In the genomic region with DNA sequence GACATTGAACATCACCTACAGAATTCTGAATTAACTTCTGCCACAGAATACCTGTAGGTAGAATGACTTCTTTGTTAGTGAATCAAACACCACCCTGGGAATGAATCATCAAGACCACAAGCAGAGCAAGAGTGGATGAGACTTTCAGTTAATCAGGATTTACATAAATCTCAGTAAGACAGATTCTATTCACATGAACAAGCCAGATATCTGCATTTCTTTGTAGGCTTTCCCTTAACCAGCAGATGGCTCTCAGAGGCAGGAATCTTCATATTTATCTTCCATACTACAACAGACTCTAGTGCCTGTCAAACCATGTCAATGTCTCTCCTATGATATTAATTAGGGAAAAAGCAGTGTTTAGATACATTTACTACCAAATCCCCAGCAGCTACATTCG, we compare ENCODE assay signal across 8 cellular contexts.
DNase-seq lines count a peak whose midpoint lies in the region; ATAC-seq lines count a peak whose summit lies in the region.

No MANE protein-coding gene starts in this region.

- no peak overlapping the region for H3K4me3 Mint-ChIP-seq in activated naive CD8-positive, alpha-beta T cell treated with anti-CD3 and anti-CD28 coated beads, Interleukin-2, amount 50 U/mL, for 24 hours
- no peak overlapping the region for H3K4me3 Mint-ChIP-seq in naive thymus-derived CD4-positive, alpha-beta T cell

- intact Hi-C loops in naive thymus-derived CD4-positive, alpha-beta T cell (cut with micrococcal nuclease): loop anchor here in 1 of 2 donors (1.0 to 2.0 kb wide), 4 partner anchors 21 to 1497 kb away; no protein-coding TSS in a partner anchor

- no peak overlapping the region for H3K27ac ChIP-seq in naive thymus-derived CD4-positive, alpha-beta T cell (ENCODE audit: low read depth, low read length)

- CTCF ChIA-PET in naive thymus-derived CD4-positive, alpha-beta T cell (lab: Charles Lee): interaction anchor here (0.6 to 2.0 kb wide), 5 partner anchors 9 to 1497 kb away, joined by 3 to 10 read pairs (median 5); no protein-coding TSS in a partner anchor

- no peak overlapping the region for H3K27ac Mint-ChIP-seq in activated naive CD8-positive, alpha-beta T cell treated with anti-CD3 and anti-CD28 coated beads, Interleukin-2, amount 50 U/mL, for 24 hours
- H3K27ac Mint-ChIP-seq in naive thymus-derived CD4-positive, alpha-beta T cell: peak overlapping the region in 8 of 9 donors; percentile 14 to 92 (median 82)

- peaks cover 4% of the 10 kb centered on the region for H3K36me3 Mint-ChIP-seq in activated naive CD8-positive, alpha-beta T cell treated with anti-CD3 and anti-CD28 coated beads, Interleukin-2, amount 50 U/mL, for 24 hours (ENCODE audit: low read depth)
- H3K36me3 Mint-ChIP-seq in naive thymus-derived CD4-positive, alpha-beta T cell: peaks cover 6 to 40% (median 14%) of the 10 kb centered on the region in 5 donors

- DNase-seq in EL (peak; percentile 61), NCI-H2081 treated with DMSO at 0.1 percent for 48 hours (lab: John Stamatoyannopoulos, UW) (no peak), NCI-H2107 (lab: John Stamatoyannopoulos, UW) (no peak)
- no peak for DNase-seq in activated naive CD8-positive, alpha-beta T cell treated with anti-CD3 and anti-CD28 coated beads, Interleukin-2, amount 50 U/mL, for 24 hours
- DNase-seq in naive thymus-derived CD4-positive, alpha-beta T cell: peak in 3 of 9 donors; percentile 17 to 23 (median 23)
- no peak for DNase-seq in stimulated activated CD4-positive, alpha-beta T cell treated with anti-CD3 and anti-CD28 coated beads, Interleukin-12 subunit alpha, Interleukin-12 subunit beta, amount 100 ng/mL, for 4 hours

- H3K9me3 Mint-ChIP-seq in activated naive CD8-positive, alpha-beta T cell treated with anti-CD3 and anti-CD28 coated beads, Interleukin-2, amount 50 U/mL, for 24 hours: no peaks in the 10 kb centered on the region
- peaks cover 0 to 5% (median 0%) of the 10 kb centered on the region in 11 donors for H3K9me3 Mint-ChIP-seq in naive thymus-derived CD4-positive, alpha-beta T cell

- H3K9me3 ChIP-seq in naive thymus-derived CD4-positive, alpha-beta T cell (ENCODE audit: control insufficient read depth in 2 of 3, low read length in 3 of 3): no peaks in the 10 kb centered on the region

- POLR2A ChIA-PET in naive thymus-derived CD4-positive, alpha-beta T cell (lab: Charles Lee): interaction anchor here (1.1 to 1.5 kb wide), 2 partner anchors 20 to 151 kb away, joined by 3 read pairs; no protein-coding TSS in a partner anchor

- H3K4me1 ChIP-seq in naive thymus-derived CD4-positive, alpha-beta T cell (ENCODE audit: control insufficient read depth in 2 of 2, insufficient read depth in 2 of 2, low read length in 2 of 2): peaks cover 6 to 7% of the 10 kb centered on the region in 2 donors

- no peaks in the 10 kb centered on the region for H3K27me3 Mint-ChIP-seq in activated naive CD8-positive, alpha-beta T cell treated with anti-CD3 and anti-CD28 coated beads, Interleukin-2, amount 50 U/mL, for 24 hours
- H3K27me3 Mint-ChIP-seq in naive thymus-derived CD4-positive, alpha-beta T cell: peaks cover 0 to 7% (median 0%) of the 10 kb centered on the region in 5 donors

- H3K27me3 ChIP-seq in naive thymus-derived CD4-positive, alpha-beta T cell (ENCODE audit: control insufficient read depth in 2 of 2, insufficient read depth in 2 of 2, low read length in 2 of 2): no peaks in the 10 kb centered on the region

- no peak overlapping the region for H3K4me3 ChIP-seq in naive thymus-derived CD4-positive, alpha-beta T cell (ENCODE audit: low read length)

- peaks cover 33% of the 10 kb centered on the region for H3K4me1 Mint-ChIP-seq in activated naive CD8-positive, alpha-beta T cell treated with anti-CD3 and anti-CD28 coated beads, Interleukin-2, amount 50 U/mL, for 24 hours
- peaks cover 8 to 55% (median 50%) of the 10 kb centered on the region in 7 donors for H3K4me1 Mint-ChIP-seq in naive thymus-derived CD4-positive, alpha-beta T cell

- ATAC-seq in GM19351 (IDR thresholded peaks at IDR 0.05; ENCODE audit: unreplicated experiment) (peak; percentile 86), HG03432 (IDR thresholded peaks at IDR 0.05; ENCODE audit: unreplicated experiment) (peak; percentile 97)
- ATAC-seq in activated naive CD8-positive, alpha-beta T cell treated with anti-CD3 and anti-CD28 coated beads, Interleukin-2, amount 50 U/mL, for 24 hours: peak; percentile 91
- peak; percentile 44 for ATAC-seq in naive thymus-derived CD4-positive, alpha-beta T cell

- H3K36me3 ChIP-seq in naive thymus-derived CD4-positive, alpha-beta T cell (ENCODE audit: control insufficient read depth in 2 of 3, insufficient read depth in 3 of 3, low read length in 3 of 3): no peaks in the 10 kb centered on the region

Comparison
In these comparisons a context has a peak if more than half of its experiments do, and no peak if none do; other contexts are left out.
1. ATAC-seq: peak in every context shown above with its lines; median percentile 97 in HG03432; 91 in activated naive CD8-positive, alpha-beta T cell treated with anti-CD3 and anti-CD28 coated beads, Interleukin-2, amount 50 U/mL, for 24 hours; 86 in GM19351; 44 in naive thymus-derived CD4-positive, alpha-beta T cell.